In genomic region chr12:1607940-1608782, GRCh38 we compare ENCODE assay signal across 15 cellular contexts. TPM values are rescaled to one million over a fixed set of nuclear protein-coding genes. Genes with fewer than 3 reads are reported as not detected.
DNase-seq lines count a peak whose midpoint lies in the region; ATAC-seq and TF ChIP-seq lines count a peak whose summit lies in the region.
"Had no signal": no experiment of that assay in that cellular context is flagged by ENCODE, and none has a peak within 500 bp of the region (broad histone marks: within the 10 kb centered on the region; RNA-seq: fewer than 3 reads in every experiment).

No MANE protein-coding gene starts in this region.

- TF ChIP-seq CTCF in VCaP (conservative IDR thresholded peaks at IDR 0.05) = no peak
- no peak for TF ChIP-seq CTCF in lower lobe of right lung (IDR thresholded peaks at IDR 0.05)

- no peak overlapping the region for H3K4me3 Mint-ChIP-seq in stimulated activated naive CD8-positive, alpha-beta T cell treated with anti-CD3 and anti-CD28 coated beads, Interleukin-15, Interleukin-2, amounts not matched to agents 100 ng/mL and 50 ng/mL, for 24 hours

- H3K27ac ChIP-seq in VCaP = peak overlapping the region; percentile 88
- H3K27ac ChIP-seq in lower lobe of right lung = peak overlapping the region; percentile 7

- H3K9me3 ChIP-seq in lower lobe of right lung = no peaks in the 10 kb centered on the region
- H3K9me3 ChIP-seq: left lung had no signal

- no peaks in the 10 kb centered on the region for H3K36me3 Mint-ChIP-seq in stimulated activated naive CD8-positive, alpha-beta T cell treated with anti-CD3 and anti-CD28 coated beads, Interleukin-15, Interleukin-2, amounts not matched to agents 100 ng/mL and 50 ng/mL, for 24 hours (ENCODE audit: low read depth)

- H3K4me1 Mint-ChIP-seq in stimulated activated naive CD8-positive, alpha-beta T cell treated with anti-CD3 and anti-CD28 coated beads, Interleukin-15, Interleukin-2, amounts not matched to agents 100 ng/mL and 50 ng/mL, for 24 hours (ENCODE audit: low read depth) = peaks cover 20% of the 10 kb centered on the region

- peak overlapping the region; percentile 5 for H3K27ac Mint-ChIP-seq in stimulated activated naive CD8-positive, alpha-beta T cell treated with anti-CD3 and anti-CD28 coated beads, Interleukin-15, Interleukin-2, amounts not matched to agents 100 ng/mL and 50 ng/mL, for 24 hours

- H3K4me3 ChIP-seq in lower lobe of right lung = no peak overlapping the region
- H3K4me3 ChIP-seq: left lung had no signal

- DNase-seq in stimulated activated naive CD8-positive, alpha-beta T cell treated with anti-CD3 and anti-CD28 coated beads, Interleukin-15, Interleukin-2, amounts not matched to agents 100 U/mL and 50 U/mL, for 24 hours = no peak
- DNase-seq in lower lobe of right lung (no peak), NCI-H1417 treated with DMSO at 0.1 percent for 48 hours (lab: John Stamatoyannopoulos, UW) (no peak), SK-N-DZ (ENCODE audit: low spot score) (no peak)
- DNase-seq: activated T-cell treated with anti-CD3 and anti-CD28 coated beads for 4 hours; amygdala; effector CD8-positive, alpha-beta T cell; GOT3; left lung; NCI-H187 treated with DMSO at 0.1 percent for 48 hours had no signal

- no peaks in the 10 kb centered on the region for H3K27me3 ChIP-seq in lower lobe of right lung (ENCODE audit: low read depth)
- H3K27me3 ChIP-seq: left lung had no signal

- H3K27me3 Mint-ChIP-seq in stimulated activated naive CD8-positive, alpha-beta T cell treated with anti-CD3 and anti-CD28 coated beads, Interleukin-15, Interleukin-2, amounts not matched to agents 100 ng/mL and 50 ng/mL, for 24 hours = peaks cover 4% of the 10 kb centered on the region

- intact Hi-C loops in lower lobe of right lung (cut with DNase I) = no loop called here

- no peaks in the 10 kb centered on the region for H3K36me3 ChIP-seq in lower lobe of right lung
- H3K36me3 ChIP-seq: left lung had no signal

- H3K9me3 Mint-ChIP-seq in stimulated activated naive CD8-positive, alpha-beta T cell treated with anti-CD3 and anti-CD28 coated beads, Interleukin-15, Interleukin-2, amounts not matched to agents 100 ng/mL and 50 ng/mL, for 24 hours = no peaks in the 10 kb centered on the region

- peaks cover 33% of the 10 kb centered on the region for H3K4me1 ChIP-seq in lower lobe of right lung

- ATAC-seq in stimulated activated naive CD8-positive, alpha-beta T cell treated with anti-CD3 and anti-CD28 coated beads, Interleukin-15, Interleukin-2, amounts not matched to agents 100 U/mL and 50 U/mL, for 24 hours = no peak
- ATAC-seq in lower lobe of right lung = no peak
- no peak for ATAC-seq in GM18868 (IDR thresholded peaks at IDR 0.05; ENCODE audit: unreplicated experiment)
- no peak for ATAC-seq in HG02885 (IDR thresholded peaks at IDR 0.05; ENCODE audit: poor library complexity, unreplicated experiment)
- ATAC-seq: activated CD4-positive, CD25-positive, alpha-beta regulatory T cell treated with anti-CD3 and anti-CD28 coated beads, Interleukin-2, amount 50 U/mL, for 24 hours; left lung had no signal

RNA-seq across cellular contexts. Expression of gene FBXL14, which starts 13.8 kb away (rescaled TPM):
- total RNA-seq in lower lobe of right lung = 16.6 TPM
- polyA plus RNA-seq in SK-N-DZ (2014; cell fraction: cytosol; rRNA removed) = 12.5 and 15.9 TPM in 2 replicates
- polyA plus RNA-seq in SK-N-DZ (2014; cell fraction: nucleus; rRNA removed) = 7.8 and 8.2 TPM in 2 replicates

RNA-seq across cellular contexts. Expression of gene WNT5B, which starts 20.9 kb away (rescaled TPM):
- total RNA-seq in lower lobe of right lung = 6.1 TPM
- polyA plus RNA-seq in SK-N-DZ (2014; cell fraction: cytosol; rRNA removed) = 3.0 and 3.9 TPM in 2 replicates
- 2.4 and 7.0 TPM in 2 replicates for polyA plus RNA-seq in SK-N-DZ (2014; cell fraction: nucleus; rRNA removed)
